8 cellular contexts compared by ENCODE assay signal in genomic region chr21:45076245-45076661, GRCh38.
DNase-seq lines count a peak whose midpoint lies in the region; ATAC-seq, FAIRE-seq and TF ChIP-seq lines count a peak whose summit lies in the region.

No MANE protein-coding gene starts in this region.

- H3K9me3 Mint-ChIP-seq in stimulated activated effector memory CD8-positive, alpha-beta T cell treated with anti-CD3 and anti-CD28 coated beads, Interleukin-12 subunit alpha, Interleukin-12 subunit beta, amount 100 ng/mL, for 72 hours: no peaks in the 10 kb centered on the region

- H3K4me3 ChIP-seq in SK-N-MC: peak overlapping the region; percentile 93

- TF ChIP-seq POLR2A in erythroblast (IDR thresholded peaks at IDR 0.05; ENCODE audit: low read length): no peak

- no peak for FAIRE-seq in D721Med (lab: Jason Lieb, UNC)

- peaks cover 59% of the 10 kb centered on the region for H3K4me1 Mint-ChIP-seq in stimulated activated effector memory CD8-positive, alpha-beta T cell treated with anti-CD3 and anti-CD28 coated beads, Interleukin-12 subunit alpha, Interleukin-12 subunit beta, amount 100 ng/mL, for 72 hours

- DNase-seq in activated CD4-positive, alpha-beta T cell treated with anti-CD3 and anti-CD28 coated beads for 48 hours: peak; percentile 30
- no peak for DNase-seq in activated CD4-positive, alpha-beta T cell treated with anti-CD3 and anti-CD28 coated beads, Interleukin-2, amount 50 U/mL, for 4 hours
- DNase-seq in SK-N-MC (ENCODE audit: low read depth, low spot score) (no peak), erythroblast (lab: John Stamatoyannopoulos, UW) (peak; percentile 28 to 31), Ammon's horn (ENCODE audit: low spot score) (no peak), NCI-H446 treated with DMSO at 0.1 percent for 48 hours (lab: John Stamatoyannopoulos, UW) (no peak), D721Med (ENCODE audit: insufficient read length, low spot score) (no peak)
- no peak for DNase-seq in stimulated activated effector memory CD8-positive, alpha-beta T cell treated with anti-CD3 and anti-CD28 coated beads, Interleukin-12 subunit alpha, Interleukin-12 subunit beta, amount 100 ng/mL, for 72 hours (ENCODE audit: low spot score in 2 of 2)

- H3K4me3 Mint-ChIP-seq in stimulated activated effector memory CD8-positive, alpha-beta T cell treated with anti-CD3 and anti-CD28 coated beads, Interleukin-12 subunit alpha, Interleukin-12 subunit beta, amount 100 ng/mL, for 72 hours: peak overlapping the region; percentile 70

- no peak overlapping the region for H3K27ac ChIP-seq in SK-N-MC

- no peak for ATAC-seq in stimulated activated effector memory CD8-positive, alpha-beta T cell treated with anti-CD3 and anti-CD28 coated beads, Interleukin-12 subunit alpha, Interleukin-12 subunit beta, amount 100 ng/mL, for 72 hours

- TF ChIP-seq CTCF in D721Med (IDR thresholded peaks at IDR 0.05; ENCODE audit: insufficient read depth, missing control alignments): no peak

- H3K9ac ChIP-seq in SK-N-MC (ENCODE audit: insufficient read length): peak overlapping the region; percentile 77

- peaks cover 26% of the 10 kb centered on the region for H3K36me3 Mint-ChIP-seq in stimulated activated effector memory CD8-positive, alpha-beta T cell treated with anti-CD3 and anti-CD28 coated beads, Interleukin-12 subunit alpha, Interleukin-12 subunit beta, amount 100 ng/mL, for 72 hours

- no peaks in the 10 kb centered on the region for H3K9me3 ChIP-seq in SK-N-MC (ENCODE audit: low read depth, low read length)

- peak overlapping the region; percentile 32 for H3K27ac Mint-ChIP-seq in stimulated activated effector memory CD8-positive, alpha-beta T cell treated with anti-CD3 and anti-CD28 coated beads, Interleukin-12 subunit alpha, Interleukin-12 subunit beta, amount 100 ng/mL, for 72 hours

- peaks cover 7% of the 10 kb centered on the region for H3K36me3 ChIP-seq in SK-N-MC (ENCODE audit: insufficient read depth, low read length)

Comparison
In these comparisons a context has a peak if more than half of its experiments do, and no peak if none do; other contexts are left out.
1. DNase-seq: peak in activated CD4-positive, alpha-beta T cell treated with anti-CD3 and anti-CD28 coated beads for 48 hours (single experiment) and erythroblast (2 of 2); none in activated CD4-positive, alpha-beta T cell treated with anti-CD3 and anti-CD28 coated beads, Interleukin-2, amount 50 U/mL, for 4 hours (0 of 2), SK-N-MC (single experiment), stimulated activated effector memory CD8-positive, alpha-beta T cell treated with anti-CD3 and anti-CD28 coated beads, Interleukin-12 subunit alpha, Interleukin-12 subunit beta, amount 100 ng/mL, for 72 hours (0 of 2), Ammon's horn (single experiment), NCI-H446 treated with DMSO at 0.1 percent for 48 hours (single experiment) and D721Med (single experiment).